ENCODE assay signal across 21 cellular contexts in genomic region chr13:31927219-31927653, GRCh38.
DNase-seq lines count a peak whose midpoint lies in the region; ATAC-seq and TF ChIP-seq lines count a peak whose summit lies in the region.
"Had no signal": no experiment of that assay in that cellular context is flagged by ENCODE, and none has a peak within 500 bp of the region (broad histone marks: within the 10 kb centered on the region; RNA-seq: fewer than 3 reads in every experiment).

No MANE protein-coding gene starts in this region.

- no peaks in the 10 kb centered on the region for H3K9me3 ChIP-seq in CD4-positive, alpha-beta memory T cell (ENCODE audit: control insufficient read depth in 1 of 2, low read length in 2 of 2)
- H3K9me3 ChIP-seq in lower lobe of right lung, result no peaks in the 10 kb centered on the region
- H3K9me3 ChIP-seq: esophagus muscularis mucosa, MG63, vagina had no signal

- H3K4me1 Mint-ChIP-seq in CD4-positive, alpha-beta memory T cell, result peaks cover 8 to 29% (median 19%) of the 10 kb centered on the region in 4 donors

- no peak for DNase-seq in CD4-positive, alpha-beta memory T cell
- DNase-seq in NCI-H1092 (lab: John Stamatoyannopoulos, UW), result peak; percentile 29
- no peak for DNase-seq in lower lobe of right lung
- DNase-seq in middle frontal gyrus (ENCODE audit: extremely low spot score, low spot score), result no peak
- DNase-seq in GM10266 (ENCODE audit: extremely low spot score), result no peak
- no peak for DNase-seq in GM20000 (ENCODE audit: low spot score)
- no peak for DNase-seq in putamen (ENCODE audit: low spot score)
- DNase-seq: activated CD8-positive, alpha-beta memory T cell treated with anti-CD3 and anti-CD28 coated beads for 24 hours; activated effector memory CD4-positive, alpha-beta T cell treated with anti-CD3 and anti-CD28 coated beads, Interleukin-2, amount 50 U/mL, for 16 hours; aorta; DND-41; hippocampal formation; MG63; NCI-H345 had no signal

- TF ChIP-seq CTCF in VCaP (conservative IDR thresholded peaks at IDR 0.05) (no peak), lower lobe of right lung (IDR thresholded peaks at IDR 0.05) (no peak), GM10266 (IDR thresholded peaks at IDR 0.05; ENCODE audit: control insufficient read depth, insufficient read depth, low read depth, missing control alignments) (no peak), GM20000 (IDR thresholded peaks at IDR 0.05; ENCODE audit: extremely low read depth, missing control alignments) (no peak)

- intact Hi-C loops in CD4-positive, alpha-beta memory T cell (cut with micrococcal nuclease), result no loop called here
- intact Hi-C loops in lower lobe of right lung (cut with DNase I), result no loop called here

- H3K9me3 Mint-ChIP-seq in CD4-positive, alpha-beta memory T cell, result peaks cover 0 to 3% (median 0%) of the 10 kb centered on the region in 8 donors
- H3K9me3 Mint-ChIP-seq: stimulated activated naive CD8-positive, alpha-beta T cell treated with anti-CD3 and anti-CD28 coated beads, Interleukin-15, Interleukin-2, amounts not matched to agents 100 ng/mL and 50 ng/mL, for 24 hours had no signal

- no peaks in the 10 kb centered on the region for H3K27me3 Mint-ChIP-seq in CD4-positive, alpha-beta memory T cell
- H3K27me3 Mint-ChIP-seq: B cell; stimulated activated naive CD8-positive, alpha-beta T cell treated with anti-CD3 and anti-CD28 coated beads, Interleukin-15, Interleukin-2, amounts not matched to agents 100 ng/mL and 50 ng/mL, for 24 hours had no signal

- peak overlapping the region in 3 of 7 donors; percentile 48 to 74 (median 59) for H3K27ac Mint-ChIP-seq in CD4-positive, alpha-beta memory T cell
- H3K27ac Mint-ChIP-seq: B cell; stimulated activated naive CD8-positive, alpha-beta T cell treated with anti-CD3 and anti-CD28 coated beads, Interleukin-15, Interleukin-2, amounts not matched to agents 100 ng/mL and 50 ng/mL, for 24 hours had no signal

- POLR2A ChIA-PET in CD4-positive, alpha-beta memory T cell (lab: Charles Lee; ENCODE audit: partially characterized antibody), result interaction anchor here (0.6 kb wide), 1 partner anchor 799 kb away, joined by 3 read pairs; no protein-coding TSS in a partner anchor

- H3K4me3 Mint-ChIP-seq in CD4-positive, alpha-beta memory T cell, result peak overlapping the region in 5 of 8 donors; percentile 14 to 67 (median 59)
- H3K4me3 Mint-ChIP-seq: B cell; stimulated activated naive CD8-positive, alpha-beta T cell treated with anti-CD3 and anti-CD28 coated beads, Interleukin-15, Interleukin-2, amounts not matched to agents 100 ng/mL and 50 ng/mL, for 24 hours had no signal

- H3K27ac ChIP-seq in CD4-positive, alpha-beta memory T cell (ENCODE audit: low read depth, low read length), result no peak overlapping the region
- peak overlapping the region; percentile 93 for H3K27ac ChIP-seq in VCaP
- no peak overlapping the region for H3K27ac ChIP-seq in lower lobe of right lung
- H3K27ac ChIP-seq: esophagus muscularis mucosa, GM23248, vagina had no signal

- H3K36me3 Mint-ChIP-seq in CD4-positive, alpha-beta memory T cell, result peaks cover 0 to 6% of the 10 kb centered on the region in 2 donors

- CTCF ChIA-PET in CD4-positive, alpha-beta memory T cell (lab: Charles Lee; ENCODE audit: partially characterized antibody), result interaction anchor here (1.5 to 4.6 kb wide), 2 partner anchors 7 to 17 kb away, joined by 4 to 47 read pairs; no protein-coding TSS in a partner anchor

- peak; percentile 66 to 78 for ATAC-seq in lower lobe of right lung

- H3K27me3 ChIP-seq in CD4-positive, alpha-beta memory T cell (ENCODE audit: insufficient read depth, low read length), result no peaks in the 10 kb centered on the region
- H3K27me3 ChIP-seq in lower lobe of right lung (ENCODE audit: low read depth), result no peaks in the 10 kb centered on the region
- H3K27me3 ChIP-seq: esophagus muscularis mucosa, MG63, vagina had no signal

- no peak overlapping the region for H3K4me3 ChIP-seq in CD4-positive, alpha-beta memory T cell (ENCODE audit: low read length in 2 of 2)
- H3K4me3 ChIP-seq in lower lobe of right lung, result no peak overlapping the region
- H3K4me3 ChIP-seq: esophagus muscularis mucosa, GM23248, lung, MG63, vagina had no signal

- peaks cover 47% of the 10 kb centered on the region for H3K4me1 ChIP-seq in CD4-positive, alpha-beta memory T cell (ENCODE audit: insufficient read depth, low read length)
- peaks cover 21% of the 10 kb centered on the region for H3K4me1 ChIP-seq in lower lobe of right lung
- H3K4me1 ChIP-seq: vagina had no signal

- H3K36me3 ChIP-seq in CD4-positive, alpha-beta memory T cell (ENCODE audit: insufficient read depth, low read length), result no peaks in the 10 kb centered on the region
- no peaks in the 10 kb centered on the region for H3K36me3 ChIP-seq in lower lobe of right lung
- H3K36me3 ChIP-seq: esophagus muscularis mucosa, MG63, vagina had no signal
